32 cellular contexts compared by ENCODE assay signal in genomic region chr7:126686474-126686873, GRCh38.
"Had no signal": no experiment of that assay in that cellular context is flagged by ENCODE, and none has a peak within 500 bp of the region (broad histone marks: within the 10 kb centered on the region; RNA-seq: fewer than 3 reads in every experiment).

No MANE protein-coding gene starts in this region.

- H3K9me3 Mint-ChIP-seq: activated B cell treated with CpG ODN at 0.5 μM for 24 hours; activated CD8-positive, alpha-beta T cell treated with anti-CD3 and anti-CD28 coated beads for 36 hours; activated T-cell treated with anti-CD3 and anti-CD28 coated beads, Interleukin-2, amount 50 U/mL, for 4 hours; activated T-helper 17 cell treated with anti-CD3 and anti-CD28 coated beads, Interleukin-2, amount 50 U/mL, for 72 hours; central memory CD8-positive, alpha-beta T cell; T-helper 2 cell treated with Interferon-gamma antibody and Interleukin-4, amounts not matched to agents 5 μg/mL and 100 μg/mL, for 36 hours had no signal

- FAIRE-seq: astrocyte, bronchial epithelial cell, endometrium, endothelial cell of umbilical vein, frontal cortex had no signal

- H3K36me3 Mint-ChIP-seq: activated naive CD8-positive, alpha-beta T cell had no signal

- H3K27ac ChIP-seq: brain microvascular endothelial cell, colonic mucosa, epithelial cell of prostate, esophagus squamous epithelium, WERI-Rb-1 had no signal

- H3K27me3 ChIP-seq: brain microvascular endothelial cell, colonic mucosa, esophagus squamous epithelium had no signal

- H3K4me1 Mint-ChIP-seq: activated B cell treated with CpG ODN at 0.5 μM for 24 hours; activated T-helper 17 cell treated with anti-CD3 and anti-CD28 coated beads, Interleukin-2, amount 50 U/mL, for 72 hours; central memory CD8-positive, alpha-beta T cell; T-helper 17 cell had no signal

- H3K4me1 ChIP-seq: colonic mucosa, esophagus squamous epithelium had no signal

- H3K9me3 ChIP-seq: colonic mucosa had no signal

- H3K36me3 ChIP-seq: brain microvascular endothelial cell, colonic mucosa, esophagus squamous epithelium, WERI-Rb-1 had no signal

- ATAC-seq: activated CD8-positive, alpha-beta T cell treated with anti-CD3 and anti-CD28 coated beads for 36 hours; activated T-helper 17 cell treated with anti-CD3 and anti-CD28 coated beads, Interleukin-2, amount 50 U/mL, for 72 hours; T-helper 17 cell had no signal

- H3K27ac Mint-ChIP-seq: activated B cell treated with CpG ODN at 0.5 μM for 24 hours; activated CD8-positive, alpha-beta T cell treated with anti-CD3 and anti-CD28 coated beads for 36 hours; activated naive CD8-positive, alpha-beta T cell; activated T-helper 17 cell treated with anti-CD3 and anti-CD28 coated beads, Interleukin-2, amount 50 U/mL, for 72 hours; T-helper 17 cell; T-helper 2 cell treated with Interferon-gamma antibody and Interleukin-4, amounts not matched to agents 5 μg/mL and 100 μg/mL, for 36 hours had no signal

- DNase-seq: activated B cell treated with CpG ODN at 0.5 μM for 24 hours; activated CD4-positive, alpha-beta T cell treated with anti-CD3 and anti-CD28 coated beads for 48 hours; activated CD4-positive, alpha-beta T cell treated with anti-CD3 and anti-CD28 coated beads, Interleukin-2, amount 50 U/mL, for 1 hour; activated CD4-positive, alpha-beta T cell treated with anti-CD3 and anti-CD28 coated beads, Interleukin-2, amount 50 U/mL, for 48 hours; activated CD8-positive, alpha-beta memory T cell treated with anti-CD3 and anti-CD28 coated beads for 24 hours; activated CD8-positive, alpha-beta T cell treated with anti-CD3 and anti-CD28 coated beads for 36 hours; activated effector memory CD4-positive, alpha-beta T cell treated with Interleukin-2 at 50 U/mL for 16 hours; activated gamma-delta T cell treated with Interleukin-2 at 50 U/mL for 16 hours; activated naive CD4-positive, alpha-beta T cell treated with anti-CD3 and anti-CD28 coated beads, Interleukin-2, amount 50 U/mL, for 16 hours; activated naive CD4-positive, alpha-beta T cell treated with Interleukin-2 at 50 U/mL for 16 hours; activated T-cell treated with anti-CD3 and anti-CD28 coated beads, Interleukin-2, amount 50 U/mL, for 4 hours; amniotic stem cell; anterior cingulate cortex; brain microvascular endothelial cell; colonic mucosa; effector CD8-positive, alpha-beta T cell; esophagus squamous epithelium; head of caudate nucleus; T-helper 1 cell; T-helper 17 cell; T1000; WERI-Rb-1 had no signal

- H3K4me3 Mint-ChIP-seq: activated B cell treated with CpG ODN at 0.5 μM for 24 hours; activated CD8-positive, alpha-beta T cell treated with anti-CD3 and anti-CD28 coated beads for 36 hours; activated naive CD8-positive, alpha-beta T cell; activated T-cell treated with anti-CD3 and anti-CD28 coated beads, Interleukin-2, amount 50 U/mL, for 4 hours; activated T-helper 17 cell treated with anti-CD3 and anti-CD28 coated beads, Interleukin-2, amount 50 U/mL, for 72 hours; central memory CD8-positive, alpha-beta T cell; T-helper 17 cell; T-helper 2 cell treated with Interferon-gamma antibody and Interleukin-4, amounts not matched to agents 5 μg/mL and 100 μg/mL, for 36 hours had no signal

- H3K4me3 ChIP-seq: colonic mucosa, esophagus squamous epithelium had no signal

- H3K27me3 Mint-ChIP-seq: activated B cell treated with CpG ODN at 0.5 μM for 24 hours; activated CD8-positive, alpha-beta T cell treated with anti-CD3 and anti-CD28 coated beads for 36 hours; activated naive CD8-positive, alpha-beta T cell; activated T-helper 17 cell treated with anti-CD3 and anti-CD28 coated beads, Interleukin-2, amount 50 U/mL, for 72 hours; central memory CD8-positive, alpha-beta T cell; T-helper 17 cell had no signal
